In genomic region chr1:4172659-4173599, GRCh38 we compare ENCODE assay signal across 11 cellular contexts.
DNase-seq lines count a peak whose midpoint lies in the region; ATAC-seq, FAIRE-seq and TF ChIP-seq lines count a peak whose summit lies in the region.
"Had no signal": no experiment of that assay in that cellular context is flagged by ENCODE, and none has a peak within 500 bp of the region (broad histone marks: within the 10 kb centered on the region; RNA-seq: fewer than 3 reads in every experiment).

No MANE protein-coding gene starts in this region.

- H3K4me2 ChIP-seq in Loucy (ENCODE audit: low read depth, low read length, poor library complexity, severe bottlenecking) (no peak overlapping the region), GM12878 (ENCODE audit: control insufficient read depth, insufficient read depth) (no peak overlapping the region)

- H3K9ac ChIP-seq in Loucy (ENCODE audit: low read depth, low read length, poor library complexity, severe bottlenecking) = no peak overlapping the region
- H3K9ac ChIP-seq in GM12878 (ENCODE audit: control insufficient read depth, insufficient read depth, low read length) = no peak overlapping the region

- CTCF ChIA-PET in GM12878 (lab: Yijun Ruan, JAX) = no interaction called here

- TF ChIP-seq CTCF in Loucy (conservative IDR thresholded peaks at IDR 0.05; ENCODE audit: low read length) (peak; percentile 66), GM12878 (IDR thresholded peaks at IDR 0.05 in 2 of 3, conservative IDR thresholded peaks at IDR 0.05 in 1 of 3; ENCODE audit: control insufficient read depth in 2 of 3, extremely low read depth in 1 of 3, insufficient read depth in 1 of 3, low read depth in 3 of 3, low read length in 3 of 3) (peak in 1 of 3 experiments; percentile 20; a peak in 1 of 6 replicates), upper lobe of right lung (IDR thresholded peaks at IDR 0.05) (no peak)

- H3K79me2 ChIP-seq in Loucy (ENCODE audit: insufficient read depth, low read length) = no peaks in the 10 kb centered on the region
- H3K79me2 ChIP-seq in GM12878 (ENCODE audit: control insufficient read depth, insufficient read depth, low read length) = no peaks in the 10 kb centered on the region

- TF ChIP-seq RAD21 in GM12878 (IDR thresholded peaks at IDR 0.05; ENCODE audit: insufficient read depth, low read depth, low read length) = no peak

- no peaks in the 10 kb centered on the region for H3K9me3 Mint-ChIP-seq in stimulated activated effector memory CD8-positive, alpha-beta T cell treated with anti-CD3 and anti-CD28 coated beads, Interleukin-12 subunit alpha, Interleukin-12 subunit beta, amount 100 ng/mL, for 72 hours

- intact Hi-C loops in GM12878 (cut with micrococcal nuclease; ENCODE audit: unreplicated experiment) = no loop called here
- intact Hi-C loops in upper lobe of right lung (cut with DNase I) = no loop called here

- no peaks in the 10 kb centered on the region for H3F3A ChIP-seq in Loucy (ENCODE audit: low read depth)

- RAD21 ChIA-PET in GM12878 (lab: Charles Lee; ENCODE audit: unreplicated experiment) = no interaction called here

- H3K9me3 ChIP-seq in Loucy (ENCODE audit: insufficient read depth, low read depth, low read length) (no peaks in the 10 kb centered on the region), GM12878 (replicated peaks; ENCODE audit: control insufficient read depth, insufficient read depth, low read length) (no peaks in the 10 kb centered on the region), upper lobe of right lung (no peaks in the 10 kb centered on the region)
- H3K9me3 ChIP-seq: body of pancreas had no signal

- no peaks in the 10 kb centered on the region for H3K4me1 Mint-ChIP-seq in stimulated activated effector memory CD8-positive, alpha-beta T cell treated with anti-CD3 and anti-CD28 coated beads, Interleukin-12 subunit alpha, Interleukin-12 subunit beta, amount 100 ng/mL, for 72 hours

- H3K4me3 Mint-ChIP-seq in stimulated activated effector memory CD8-positive, alpha-beta T cell treated with anti-CD3 and anti-CD28 coated beads, Interleukin-12 subunit alpha, Interleukin-12 subunit beta, amount 100 ng/mL, for 72 hours = no peak overlapping the region

- DNase-seq in activated effector memory CD4-positive, alpha-beta T cell treated with anti-CD3 and anti-CD28 coated beads, Interleukin-2, amount 50 U/mL, for 16 hours = peak; percentile 58
- no peak for DNase-seq in activated effector memory CD4-positive, alpha-beta T cell treated with Interleukin-2 at 50 U/mL for 16 hours
- DNase-seq in GM12878 (ENCODE audit: low read depth, low spot score) (no peak), upper lobe of right lung (no peak)
- no peak for DNase-seq in stimulated activated effector memory CD8-positive, alpha-beta T cell treated with anti-CD3 and anti-CD28 coated beads, Interleukin-12 subunit alpha, Interleukin-12 subunit beta, amount 100 ng/mL, for 72 hours (ENCODE audit: low spot score in 2 of 2)
- DNase-seq: midbrain had no signal

- WGBS in GM12878 (ENCODE audit: insufficient coverage, insufficient replicate concordance, low lambda C conversion rate, missing lambda C conversion rate) = 9% methylated on average over 16 of the region's 16 CpGs

- TF ChIP-seq EP300 in GM12878 (IDR thresholded peaks at IDR 0.05; ENCODE audit: borderline replicate concordance in 1 of 2, control insufficient read depth in 1 of 2, low read depth in 2 of 2, low read length in 2 of 2) = no peak

- no peak for TF ChIP-seq POLR2A in GM12878 (IDR thresholded peaks at IDR 0.05; ENCODE audit: low read depth, low read length)

- no peaks in the 10 kb centered on the region for H3K36me3 Mint-ChIP-seq in stimulated activated effector memory CD8-positive, alpha-beta T cell treated with anti-CD3 and anti-CD28 coated beads, Interleukin-12 subunit alpha, Interleukin-12 subunit beta, amount 100 ng/mL, for 72 hours

- H3K4me3 ChIP-seq in Loucy (ENCODE audit: low read length, poor library complexity, severe bottlenecking) (no peak overlapping the region), GM12878 (no peak overlapping the region), upper lobe of right lung (no peak overlapping the region)
- H3K4me3 ChIP-seq: body of pancreas had no signal

- POLR2A ChIA-PET in GM12878 (lab: Charles Lee) = no interaction called here

- in situ Hi-C loops in GM12878 (cut with MboI) = no loop called here

- no TSS peak for BruUV-seq in GM12878 (replicated peaks; lab: Mats Ljungman, UMichigan)

- H3K9me2 ChIP-seq in Loucy (replicated peaks; ENCODE audit: low read depth, low read length) = no peaks in the 10 kb centered on the region

- H3K27ac ChIP-seq in GM12878 (ENCODE audit: control insufficient read depth, insufficient read depth) (no peak overlapping the region), upper lobe of right lung (no peak overlapping the region)
- H3K27ac ChIP-seq: body of pancreas had no signal

- ATAC-seq in GM12878 (no peak), HG03354 (IDR thresholded peaks at IDR 0.05; ENCODE audit: poor library complexity, severe bottlenecking, unreplicated experiment) (no peak), upper lobe of right lung (no peak), GM21529 (IDR thresholded peaks at IDR 0.05; ENCODE audit: unreplicated experiment) (no peak)
- peak; percentile 48 for ATAC-seq in stimulated activated effector memory CD8-positive, alpha-beta T cell treated with anti-CD3 and anti-CD28 coated beads, Interleukin-12 subunit alpha, Interleukin-12 subunit beta, amount 100 ng/mL, for 72 hours
- ATAC-seq: body of pancreas had no signal

- H2AFZ ChIP-seq in Loucy (ENCODE audit: low read length) = peak overlapping the region; percentile 58
- no peak overlapping the region for H2AFZ ChIP-seq in GM12878 (ENCODE audit: control insufficient read depth, low read depth, low read length)

- no peaks in the 10 kb centered on the region for H3K36me3 ChIP-seq in Loucy (ENCODE audit: insufficient read depth, low read length)
- no peaks in the 10 kb centered on the region for H3K36me3 ChIP-seq in GM12878 (ENCODE audit: control insufficient read depth in 2 of 2, insufficient read depth in 2 of 2, low read length in 1 of 2)
- H3K36me3 ChIP-seq in upper lobe of right lung = no peaks in the 10 kb centered on the region

- SMC1A ChIA-PET in GM12878 (lab: Charles Lee; ENCODE audit: uncharacterized antibody, unreplicated experiment) = no interaction called here

- H4K20me1 ChIP-seq in Loucy (ENCODE audit: insufficient read depth, low read length, poor library complexity, severe bottlenecking) (no peaks in the 10 kb centered on the region), GM12878 (ENCODE audit: control insufficient read depth, insufficient read depth) (no peaks in the 10 kb centered on the region)

- no peak for FAIRE-seq in GM12878 (lab: Jason Lieb, UNC)
- FAIRE-seq: D721Med had no signal

- H3K27me3 ChIP-seq in Loucy (ENCODE audit: insufficient read depth, low read length, poor library complexity, severe bottlenecking) (no peaks in the 10 kb centered on the region), GM12878 (replicated peaks in 1 of 2; ENCODE audit: control insufficient read depth in 2 of 2, insufficient read depth in 2 of 2, low read length in 1 of 2) (no peaks in the 10 kb centered on the region), upper lobe of right lung (peaks cover 17% of the 10 kb centered on the region)

- H3K4me1 ChIP-seq in Loucy (ENCODE audit: insufficient read depth, low read length, poor library complexity, severe bottlenecking) (peaks cover 27% of the 10 kb centered on the region), GM12878 (ENCODE audit: control insufficient read depth, insufficient read depth, low read length) (no peaks in the 10 kb centered on the region), upper lobe of right lung (no peaks in the 10 kb centered on the region)
- H3K4me1 ChIP-seq: body of pancreas had no signal

- no peak overlapping the region for H3K27ac Mint-ChIP-seq in stimulated activated effector memory CD8-positive, alpha-beta T cell treated with anti-CD3 and anti-CD28 coated beads, Interleukin-12 subunit alpha, Interleukin-12 subunit beta, amount 100 ng/mL, for 72 hours

TF ChIP-seq in GM12878, 131 proteins besides CTCF, POLR2A, EP300 and RAD21:
- TF ChIP-seq RELB (IDR thresholded peaks at IDR 0.05; ENCODE audit: low read depth) = no peak
- TF ChIP-seq SMC3 (IDR thresholded peaks at IDR 0.05; ENCODE audit: borderline replicate concordance, low read length) = 0 out of 2 replicates have a peak, but pooled peaks have one; percentile 4
TF ChIP-seq in GM12878: peak in this region for 1.
